ENCODE assay signal across 14 cellular contexts in genomic region chr1:74753104-74753503, GRCh38. TPM values are rescaled to one million over a fixed set of nuclear protein-coding genes. Genes with fewer than 3 reads are reported as not detected.
A peak's percentile ranks its signal among the peaks of the same experiment; 100 is the strongest.
DNase-seq lines count a peak whose midpoint lies in the region; ATAC-seq and TF ChIP-seq lines count a peak whose summit lies in the region.
"Had no signal": no experiment of that assay in that cellular context is flagged by ENCODE, and none has a peak within 500 bp of the region (broad histone marks: within the 10 kb centered on the region; RNA-seq: fewer than 3 reads in every experiment).

No MANE protein-coding gene starts in this region.

- no peaks in the 10 kb centered on the region for H3K79me1 ChIP-seq in H9 (ENCODE audit: insufficient read depth, low read depth, low read length, poor library complexity, severe bottlenecking)

- WGBS in H9 (ENCODE audit: extremely low coverage, insufficient read length, low lambda C conversion rate), result no CpG with 5 or more reads among the region's 2 CpGs

- H3K27ac ChIP-seq in H9 (ENCODE audit: insufficient read length, low read depth, low read length), result no peak overlapping the region
- H3K27ac ChIP-seq in iPS-20b (ENCODE audit: low read length), result no peak overlapping the region
- H3K27ac ChIP-seq: BLaER1 treated with 17β-estradiol and CSF1 and Interleukin-3, amounts not matched to agents 10 nM and 100 nM; GM23248 had no signal

- peaks cover 90% of the 10 kb centered on the region for H3K36me3 ChIP-seq in iPS-20b (ENCODE audit: insufficient read depth, low read depth, low read length)

- no peak overlapping the region for H2BK120ac ChIP-seq in H9 (ENCODE audit: low read depth, low read length, poor library complexity, severe bottlenecking)

- peaks cover 10 to 15% of the 10 kb centered on the region in 2 experiments for H3K4me1 Mint-ChIP-seq in H9
- peaks cover 1% of the 10 kb centered on the region for H3K4me1 Mint-ChIP-seq in activated naive CD8-positive, alpha-beta T cell treated with anti-CD3 and anti-CD28 coated beads for 36 hours
- peaks cover 2% of the 10 kb centered on the region for H3K4me1 Mint-ChIP-seq in T-helper 17 cell

- no peak overlapping the region for H2BK12ac ChIP-seq in H9 (ENCODE audit: insufficient read length, low read depth, low read length)

- H3K4me3 ChIP-seq in iPS-20b (ENCODE audit: low read length), result peak overlapping the region; percentile 26; the same call in 1 of the 2 replicates
- H3K4me3 ChIP-seq: BLaER1 treated with 17β-estradiol and CSF1 and Interleukin-3, amounts not matched to agents 10 nM and 100 nM; GM23248; HAP-1 had no signal

- no peak overlapping the region for H3K4me2 ChIP-seq in H9 (ENCODE audit: insufficient read depth, insufficient read length, low read length)
- H3K4me2 ChIP-seq: BLaER1 treated with 17β-estradiol and CSF1 and Interleukin-3, amounts not matched to agents 10 nM and 100 nM had no signal

- no peaks in the 10 kb centered on the region for H3K79me2 ChIP-seq in H9 (ENCODE audit: insufficient read depth, low read length)

- no peak overlapping the region for H3T11ph ChIP-seq in H9 (ENCODE audit: low read length)

- H2BK5ac ChIP-seq in H9 (ENCODE audit: insufficient read length, low read length), result no peak overlapping the region

- no peak overlapping the region for H3K4me3 Mint-ChIP-seq in H9
- no peak overlapping the region for H3K4me3 Mint-ChIP-seq in activated naive CD8-positive, alpha-beta T cell treated with anti-CD3 and anti-CD28 coated beads for 36 hours
- H3K4me3 Mint-ChIP-seq in T-helper 17 cell, result no peak overlapping the region
- H3K4me3 Mint-ChIP-seq: CD4-positive, CD25-positive, alpha-beta regulatory T cell had no signal

- no peaks in the 10 kb centered on the region for H4K20me1 ChIP-seq in H9 (ENCODE audit: control insufficient read depth, insufficient read depth, insufficient read length)
- H4K20me1 ChIP-seq: BLaER1 treated with 17β-estradiol and CSF1 and Interleukin-3, amounts not matched to agents 10 nM and 100 nM had no signal

- no peaks in the 10 kb centered on the region for H3K27me3 ChIP-seq in H9 (ENCODE audit: insufficient read depth, low read length)
- H3K27me3 ChIP-seq in iPS-20b (ENCODE audit: insufficient read depth, low read length), result no peaks in the 10 kb centered on the region
- H3K27me3 ChIP-seq: BLaER1 treated with 17β-estradiol and CSF1 and Interleukin-3, amounts not matched to agents 10 nM and 100 nM had no signal

- H3K9ac ChIP-seq in H9 (ENCODE audit: extremely low read depth, insufficient read length, low read length) (no peak overlapping the region), iPS-20b (ENCODE audit: low read depth, low read length) (no peak overlapping the region)
- H3K9ac ChIP-seq: BLaER1 treated with 17β-estradiol and CSF1 and Interleukin-3, amounts not matched to agents 10 nM and 100 nM; GM23248 had no signal

- H2AFZ ChIP-seq in H9 (ENCODE audit: low read length), result no peak overlapping the region
- H2AFZ ChIP-seq: GM23248 had no signal

- no peak overlapping the region for H4K5ac ChIP-seq in H9 (ENCODE audit: insufficient read length, low read depth, low read length)

- peaks cover 3% of the 10 kb centered on the region; the same call in 1 of the 2 replicates for H3K27me3 Mint-ChIP-seq in H9 (ENCODE audit: low read depth)
- H3K27me3 Mint-ChIP-seq in activated naive CD8-positive, alpha-beta T cell treated with anti-CD3 and anti-CD28 coated beads for 36 hours, result no peaks in the 10 kb centered on the region
- H3K27me3 Mint-ChIP-seq in T-helper 17 cell, result no peaks in the 10 kb centered on the region
- H3K27me3 Mint-ChIP-seq: CD4-positive, CD25-positive, alpha-beta regulatory T cell had no signal

- no peak overlapping the region for H4K91ac ChIP-seq in H9 (ENCODE audit: insufficient read length, low read depth, low read length)

- H2BK20ac ChIP-seq in H9 (ENCODE audit: low read depth, low read length, poor library complexity, severe bottlenecking), result no peak overlapping the region

- H2AK5ac ChIP-seq in H9 (ENCODE audit: insufficient read length, low read length), result no peak overlapping the region

- H3K14ac ChIP-seq in H9 (ENCODE audit: insufficient read depth, low read length), result no peak overlapping the region

- H3K4me1 ChIP-seq in H9 (ENCODE audit: insufficient read depth, low read length), result peaks cover 2% of the 10 kb centered on the region; the same call in 1 of the 2 replicates
- peaks cover 9% of the 10 kb centered on the region for H3K4me1 ChIP-seq in iPS-20b (ENCODE audit: insufficient read depth, low read length)
- H3K4me1 ChIP-seq: BLaER1 treated with 17β-estradiol and CSF1 and Interleukin-3, amounts not matched to agents 10 nM and 100 nM; HAP-1 had no signal

- H3K36me3 Mint-ChIP-seq in H9 (ENCODE audit: insufficient read depth in 1 of 3, low read depth in 3 of 3) (peaks cover 35 to 78% (median 42%) of the 10 kb centered on the region in 3 experiments), T-helper 17 cell (ENCODE audit: low read depth) (peaks cover 20% of the 10 kb centered on the region)
- H3K36me3 Mint-ChIP-seq in activated naive CD8-positive, alpha-beta T cell treated with anti-CD3 and anti-CD28 coated beads for 36 hours, result peaks cover 73% of the 10 kb centered on the region

- DNase-seq in H9 (no peak), amniotic epithelial cell (ENCODE audit: low read depth) (peak; percentile 28), pons (ENCODE audit: low spot score) (peak; percentile 65), T-helper 17 cell (no peak)
- DNase-seq in activated naive CD8-positive, alpha-beta T cell treated with anti-CD3 and anti-CD28 coated beads for 36 hours, result no peak
- DNase-seq: ACHN; Calu3; CD4-positive, CD25-positive, alpha-beta regulatory T cell; DMS 273 treated with DMSO at 0.1 percent for 48 hours; GM23248 had no signal

- no peak overlapping the region for H3K56ac ChIP-seq in H9 (ENCODE audit: insufficient read length, low read depth, low read length)

- no peak overlapping the region for H3K18ac ChIP-seq in H9 (ENCODE audit: insufficient read length, low read depth, low read length)

- H3K9me3 Mint-ChIP-seq in H9, result peaks cover 28 to 29% of the 10 kb centered on the region in 2 experiments
- peaks cover 20% of the 10 kb centered on the region for H3K9me3 Mint-ChIP-seq in activated naive CD8-positive, alpha-beta T cell treated with anti-CD3 and anti-CD28 coated beads for 36 hours

- H3K9me3 ChIP-seq in H9 (ENCODE audit: control insufficient read depth, low read depth, low read length), result no peaks in the 10 kb centered on the region
- H3K9me3 ChIP-seq in iPS-20b (ENCODE audit: insufficient read depth, low read depth, low read length), result peaks cover 23% of the 10 kb centered on the region; the same call in 1 of the 2 replicates
- H3K9me3 ChIP-seq in T-helper 17 cell (ENCODE audit: control insufficient read depth, low read length, poor library complexity, severe bottlenecking), result no peaks in the 10 kb centered on the region
- H3K9me3 ChIP-seq: HAP-1 had no signal

- peak overlapping the region in 2 of 3 experiments; percentile 0 to 76; a peak in 3 of 7 replicates for H3K27ac Mint-ChIP-seq in H9
- H3K27ac Mint-ChIP-seq in activated naive CD8-positive, alpha-beta T cell treated with anti-CD3 and anti-CD28 coated beads for 36 hours, result no peak overlapping the region
- H3K27ac Mint-ChIP-seq in T-helper 17 cell, result no peak overlapping the region
- H3K27ac Mint-ChIP-seq: CD4-positive, CD25-positive, alpha-beta regulatory T cell had no signal

- no peak overlapping the region for H4K8ac ChIP-seq in H9 (replicated peaks; ENCODE audit: insufficient read length, low read depth, low read length)

- ATAC-seq in T-helper 17 cell (no peak), GM21723 (IDR thresholded peaks at IDR 0.05; ENCODE audit: unreplicated experiment) (no peak)

- no peaks in the 10 kb centered on the region for H3K23me2 ChIP-seq in H9 (ENCODE audit: insufficient read length, low read depth, low read length, poor library complexity, severe bottlenecking)

- no peak for TF ChIP-seq CTCF in H9 (conservative IDR thresholded peaks at IDR 0.05)

- H3K23ac ChIP-seq in H9 (ENCODE audit: insufficient read length, low read depth, low read length), result no peak overlapping the region

- H2BK15ac ChIP-seq in H9 (ENCODE audit: low read depth, low read length), result no peak overlapping the region

- no peak overlapping the region for H3K4ac ChIP-seq in H9 (ENCODE audit: low read depth, low read length)

RNA-seq across cellular contexts. Expression of gene TYW3, which starts 20.2 kb away (rescaled TPM):
- total RNA-seq in H9 (2021) (10.9 and 12.8 TPM in 2 replicates), T-helper 17 cell (10 to 100 TPM; 13.4 to 17.0 TPM)
- total RNA-seq in activated naive CD8-positive, alpha-beta T cell treated with anti-CD3 and anti-CD28 coated beads for 36 hours, result 10 to 100 TPM; 38.7 to 39.0 TPM

RNA-seq across cellular contexts. Expression of gene CRYZ, which starts 20.3 kb away (rescaled TPM):
- total RNA-seq in H9 (2021), result 12.7 and 14.0 TPM in 2 replicates
- total RNA-seq in activated naive CD8-positive, alpha-beta T cell treated with anti-CD3 and anti-CD28 coated beads for 36 hours, result 10 to 100 TPM; 10.7 to 10.9 TPM
- 10 to 100 TPM in 1 of 2 donors, 1 to 10 TPM in 1; 8.5 to 19.9 TPM for total RNA-seq in T-helper 17 cell

Comparison
In these comparisons a context has a peak if more than half of its experiments do, and no peak if none do; other contexts are left out.
1. DNase-seq: peak in amniotic epithelial cell (single experiment) and pons (single experiment); none in H9 (single experiment), activated naive CD8-positive, alpha-beta T cell treated with anti-CD3 and anti-CD28 coated beads for 36 hours (single experiment) and T-helper 17 cell (0 of 3).
2. H3K27ac Mint-ChIP-seq: peak in H9 (2 of 3); none in activated naive CD8-positive, alpha-beta T cell treated with anti-CD3 and anti-CD28 coated beads for 36 hours (single experiment) and T-helper 17 cell (single experiment).